In genomic region chr7:49839863-49840262, GRCh38 we compare ENCODE assay signal across 19 cellular contexts.
DNase-seq lines count a peak whose midpoint lies in the region; ATAC-seq and TF ChIP-seq lines count a peak whose summit lies in the region.
"Had no signal": no experiment of that assay in that cellular context is flagged by ENCODE, and none has a peak within 500 bp of the region (broad histone marks: within the 10 kb centered on the region; RNA-seq: fewer than 3 reads in every experiment).

No MANE protein-coding gene starts in this region.

- TF ChIP-seq POLR2A in heart left ventricle (IDR thresholded peaks at IDR 0.05) = no peak

- H3K36me3 ChIP-seq in heart left ventricle (no peaks in the 10 kb centered on the region), GM23338 (ENCODE audit: insufficient read depth) (no peaks in the 10 kb centered on the region), neural progenitor cell (no peaks in the 10 kb centered on the region)
- H3K36me3 ChIP-seq: BLaER1 treated with 17β-estradiol and CSF1 and Interleukin-3, amounts not matched to agents 10 nM and 100 nM had no signal

- H3K9me3 ChIP-seq in heart left ventricle (no peaks in the 10 kb centered on the region), right cardiac atrium (ENCODE audit: control insufficient read depth, low read length) (no peaks in the 10 kb centered on the region), neural progenitor cell (ENCODE audit: low read depth) (no peaks in the 10 kb centered on the region)
- H3K9me3 ChIP-seq: A549; BLaER1 treated with 17β-estradiol and CSF1 and Interleukin-3, amounts not matched to agents 10 nM and 100 nM; Caco-2 had no signal

- H2AFZ ChIP-seq in GM23338 (peak overlapping the region; percentile 32; the same call in 1 of the 2 replicates), neural progenitor cell (replicated peaks) (no peak overlapping the region)

- no peaks in the 10 kb centered on the region for H3K27me3 ChIP-seq in heart left ventricle
- no peaks in the 10 kb centered on the region for H3K27me3 ChIP-seq in right cardiac atrium (ENCODE audit: control insufficient read depth, insufficient read depth)
- H3K27me3 ChIP-seq in GM23338 (ENCODE audit: insufficient read depth) = no peaks in the 10 kb centered on the region
- no peaks in the 10 kb centered on the region for H3K27me3 ChIP-seq in neural progenitor cell
- H3K27me3 ChIP-seq in dorsolateral prefrontal cortex = no peaks in the 10 kb centered on the region
- H3K27me3 ChIP-seq: BLaER1 treated with 17β-estradiol and CSF1 and Interleukin-3, amounts not matched to agents 10 nM and 100 nM had no signal

- peak; percentile 40 for DNase-seq in activated CD4-positive, alpha-beta T cell treated with anti-CD3 and anti-CD28 coated beads, Interleukin-2, amount 10 ng/mL, durations not matched to agents 24 days and 14 days
- DNase-seq in activated CD4-positive, alpha-beta T cell treated with anti-CD3 and anti-CD28 coated beads, Interleukin-2, amount 50 U/mL, for 48 hours = no peak
- DNase-seq in heart left ventricle (no peak), right cardiac atrium (no peak), GM23338 (ENCODE audit: low spot score) (no peak), neural progenitor cell (ENCODE audit: low spot score) (no peak), dorsolateral prefrontal cortex (no peak)
- DNase-seq: AML-193; Caco-2; Calu3; CD4-positive, alpha-beta T cell; CD8-positive, alpha-beta T cell; DMS79 treated with DMSO at 0.1 percent for 48 hours; GF-D8 had no signal

- no peaks in the 10 kb centered on the region for H3K4me1 Mint-ChIP-seq in activated CD4-positive, alpha-beta T cell treated with anti-CD3 and anti-CD28 coated beads, Interleukin-2, amount 10 ng/mL, durations not matched to agents 24 days and 14 days
- no peaks in the 10 kb centered on the region for H3K4me1 Mint-ChIP-seq in GM23338
- H3K4me1 Mint-ChIP-seq in neural progenitor cell = peaks cover 19% of the 10 kb centered on the region
- H3K4me1 Mint-ChIP-seq: B cell had no signal

- ATAC-seq in heart left ventricle (peak in 3 of 4 donors; percentile 30 to 67 (median 44)), right cardiac atrium (no peak), GM23338 (no peak)
- ATAC-seq: A549; CD8-positive, alpha-beta T cell had no signal

- no peak overlapping the region for H3K4me3 Mint-ChIP-seq in activated CD4-positive, alpha-beta T cell treated with anti-CD3 and anti-CD28 coated beads, Interleukin-2, amount 10 ng/mL, durations not matched to agents 24 days and 14 days
- H3K4me3 Mint-ChIP-seq in GM23338 (no peak overlapping the region), neural progenitor cell (no peak overlapping the region)
- H3K4me3 Mint-ChIP-seq: B cell; CD4-positive, alpha-beta T cell; CD8-positive, alpha-beta T cell had no signal

- H3K9me3 Mint-ChIP-seq in activated CD4-positive, alpha-beta T cell treated with anti-CD3 and anti-CD28 coated beads, Interleukin-2, amount 10 ng/mL, durations not matched to agents 24 days and 14 days = no peaks in the 10 kb centered on the region
- no peaks in the 10 kb centered on the region; the same call in 2 of the 3 replicates for H3K9me3 Mint-ChIP-seq in GM23338
- no peaks in the 10 kb centered on the region for H3K9me3 Mint-ChIP-seq in neural progenitor cell
- H3K9me3 Mint-ChIP-seq: CD4-positive, alpha-beta T cell; CD8-positive, alpha-beta T cell had no signal

- intact Hi-C loops in activated CD4-positive, alpha-beta T cell treated with anti-CD3 and anti-CD28 coated beads, Interleukin-2, amount 10 ng/mL, durations not matched to agents 24 days and 14 days (cut with micrococcal nuclease) = no loop called here
- intact Hi-C loops in heart left ventricle (cut with DNase I) = loop anchor here in 1 of 10 donors (10.0 kb wide), 1 partner anchor 355 kb away; no protein-coding TSS in a partner anchor
- intact Hi-C loops in right cardiac atrium (cut with DNase I) = loop anchor here in 1 of 4 donors (10.0 kb wide), 1 partner anchor 355 kb away; no protein-coding TSS in a partner anchor
- intact Hi-C loops in dorsolateral prefrontal cortex (cut with DNase I) = no loop called here

- H3K4me1 ChIP-seq in heart left ventricle = peaks cover 0 to 9% (median 0%) of the 10 kb centered on the region in 12 donors
- H3K4me1 ChIP-seq in right cardiac atrium (ENCODE audit: control insufficient read depth, insufficient read depth, low read length) = no peaks in the 10 kb centered on the region
- no peaks in the 10 kb centered on the region for H3K4me1 ChIP-seq in GM23338 (ENCODE audit: insufficient read depth)
- no peaks in the 10 kb centered on the region for H3K4me1 ChIP-seq in neural progenitor cell
- H3K4me1 ChIP-seq: A549, Caco-2 had no signal

- H3K9ac ChIP-seq in neural progenitor cell = no peak overlapping the region
- H3K9ac ChIP-seq: BLaER1 treated with 17β-estradiol and CSF1 and Interleukin-3, amounts not matched to agents 10 nM and 100 nM had no signal

- H3K4me3 ChIP-seq in heart left ventricle (no peak overlapping the region), right cardiac atrium (ENCODE audit: low read length) (no peak overlapping the region), GM23338 (no peak overlapping the region), neural progenitor cell (no peak overlapping the region), dorsolateral prefrontal cortex (no peak overlapping the region)
- H3K4me3 ChIP-seq: A549; BLaER1 treated with 17β-estradiol and CSF1 and Interleukin-3, amounts not matched to agents 10 nM and 100 nM had no signal

- no peak overlapping the region for H3K27ac Mint-ChIP-seq in activated CD4-positive, alpha-beta T cell treated with anti-CD3 and anti-CD28 coated beads, Interleukin-2, amount 10 ng/mL, durations not matched to agents 24 days and 14 days
- no peak overlapping the region for H3K27ac Mint-ChIP-seq in GM23338
- peak overlapping the region; percentile 74 for H3K27ac Mint-ChIP-seq in neural progenitor cell
- H3K27ac Mint-ChIP-seq: B cell; CD4-positive, alpha-beta T cell; CD8-positive, alpha-beta T cell had no signal

- TF ChIP-seq CTCF in heart left ventricle (IDR thresholded peaks at IDR 0.05) (no peak), GM23338 (conservative IDR thresholded peaks at IDR 0.05; ENCODE audit: low read depth in 2 of 2) (no peak), neural progenitor cell (IDR thresholded peaks at IDR 0.05) (no peak), dorsolateral prefrontal cortex (IDR thresholded peaks at IDR 0.05 in 54 of 56, conservative IDR thresholded peaks at IDR 0.05 in 2 of 56; ENCODE audit: low read depth in 1 of 56, partially characterized antibody in 56 of 56) (no peak)

- H3K36me3 Mint-ChIP-seq in activated CD4-positive, alpha-beta T cell treated with anti-CD3 and anti-CD28 coated beads, Interleukin-2, amount 10 ng/mL, durations not matched to agents 24 days and 14 days (ENCODE audit: low read depth) = no peaks in the 10 kb centered on the region
- H3K36me3 Mint-ChIP-seq in GM23338 (ENCODE audit: low read depth) = no peaks in the 10 kb centered on the region
- no peaks in the 10 kb centered on the region for H3K36me3 Mint-ChIP-seq in neural progenitor cell
- H3K36me3 Mint-ChIP-seq: CD8-positive, alpha-beta T cell had no signal

- H3F3A ChIP-seq in GM23338 (replicated peaks; ENCODE audit: low read depth) (no peaks in the 10 kb centered on the region), neural progenitor cell (ENCODE audit: low read depth) (no peaks in the 10 kb centered on the region)

- 57 to 64% (median 60%) methylated on average over 9 of the region's 9 CpGs for WGBS in heart left ventricle, 4 donors
- WGBS in right cardiac atrium = 65% methylated on average over 9 of the region's 9 CpGs

- H3K4me2 ChIP-seq in GM23338 (no peak overlapping the region), neural progenitor cell (no peak overlapping the region)
- H3K4me2 ChIP-seq: A549 had no signal

- H3K27ac ChIP-seq in heart left ventricle (no peak overlapping the region), right cardiac atrium (ENCODE audit: low read length) (no peak overlapping the region), GM23338 (ENCODE audit: low read depth) (no peak overlapping the region), neural progenitor cell (no peak overlapping the region), dorsolateral prefrontal cortex (no peak overlapping the region)
- H3K27ac ChIP-seq: 22Rv1; A549; BLaER1 treated with 17β-estradiol and CSF1 and Interleukin-3, amounts not matched to agents 10 nM and 100 nM; C4-2B had no signal

- H3K79me2 ChIP-seq in GM23338 (replicated peaks; ENCODE audit: insufficient read depth) (no peaks in the 10 kb centered on the region), neural progenitor cell (ENCODE audit: low read depth) (no peaks in the 10 kb centered on the region)

- H3K9me2 ChIP-seq in GM23338 (ENCODE audit: insufficient read depth) = no peaks in the 10 kb centered on the region

- no peaks in the 10 kb centered on the region for H3K27me3 Mint-ChIP-seq in activated CD4-positive, alpha-beta T cell treated with anti-CD3 and anti-CD28 coated beads, Interleukin-2, amount 10 ng/mL, durations not matched to agents 24 days and 14 days
- peaks cover under 1% of the 10 kb centered on the region for H3K27me3 Mint-ChIP-seq in GM23338 (ENCODE audit: insufficient read depth, low read depth, poor library complexity)
- H3K27me3 Mint-ChIP-seq in neural progenitor cell (ENCODE audit: insufficient read depth, low read depth) = peaks cover 3% of the 10 kb centered on the region

- no peaks in the 10 kb centered on the region for H4K20me1 ChIP-seq in GM23338 (replicated peaks; ENCODE audit: insufficient read depth)
- H4K20me1 ChIP-seq in neural progenitor cell (ENCODE audit: low read depth) = no peaks in the 10 kb centered on the region
- H4K20me1 ChIP-seq: BLaER1 treated with 17β-estradiol and CSF1 and Interleukin-3, amounts not matched to agents 10 nM and 100 nM had no signal

TF ChIP-seq in GM23338, 12 proteins besides CTCF, POLR2A, EP300 and RAD21 (continues in another document):
- TF ChIP-seq ETS1 (IDR thresholded peaks at IDR 0.05) (no peak), JUNB (IDR thresholded peaks at IDR 0.05; ENCODE audit: unreplicated experiment) (no peak)

Comparison
In these comparisons a context has a peak if more than half of its experiments do, and no peak if none do; other contexts are left out.
1. ATAC-seq: peak in heart left ventricle (3 of 4); none in right cardiac atrium (0 of 2) and GM23338 (single experiment).